In genomic region chr2:29808321-29808720, GRCh38 we compare ENCODE assay signal across 22 cellular contexts.
"Had no signal": no experiment of that assay in that cellular context is flagged by ENCODE, and none has a peak within 500 bp of the region (broad histone marks: within the 10 kb centered on the region; RNA-seq: fewer than 3 reads in every experiment).

No MANE protein-coding gene starts in this region.

- DNase-seq: Kasumi-1, MV-4-11, NCI-H1092, NCI-H1105 treated with DMSO at 0.1 percent for 48 hours, NCI-H1417 treated with DMSO at 0.1 percent for 48 hours, NCI-H146, NCI-H1694 treated with DMSO at 0.1 percent for 48 hours, NCI-H1930, NCI-H2081, NCI-H2107, NCI-H226, NCI-H446, NCI-H510A, NCI-H524 treated with DMSO at 0.1 percent for 48 hours, NCI-H69, NCI-H774, Right ventricle myocardium superior, RPMI8226, SIG-M5, SK-N-SH, SW 1271, T-cell had no signal
